ENCODE assay signal across 10 cellular contexts in genomic region chr6:81894788-81895221, GRCh38.
DNase-seq lines count a peak whose midpoint lies in the region; ATAC-seq and TF ChIP-seq lines count a peak whose summit lies in the region.
"Had no signal": no experiment of that assay in that cellular context is flagged by ENCODE, and none has a peak within 500 bp of the region (broad histone marks: within the 10 kb centered on the region; RNA-seq: fewer than 3 reads in every experiment).

No MANE protein-coding gene starts in this region.

- H3K4me1 ChIP-seq in esophagus (ENCODE audit: control insufficient read depth in 2 of 2, insufficient read depth in 2 of 2, low read length in 1 of 2): no peaks in the 10 kb centered on the region
- H3K4me1 ChIP-seq in lung (ENCODE audit: control insufficient read depth in 2 of 2, insufficient read depth in 2 of 2, low read length in 2 of 2): peaks cover 0 to 7% of the 10 kb centered on the region in 2 donors
- peaks cover 10 to 62% of the 10 kb centered on the region in 2 donors for H3K4me1 ChIP-seq in thoracic aorta (ENCODE audit: control insufficient read depth in 1 of 2, low read depth in 2 of 2)
- no peaks in the 10 kb centered on the region for H3K4me1 ChIP-seq in HAP-1

- no peaks in the 10 kb centered on the region for H3K27me3 ChIP-seq in esophagus (ENCODE audit: control insufficient read depth in 1 of 2, insufficient read depth in 2 of 2, low read length in 2 of 2)
- H3K27me3 ChIP-seq in lung (ENCODE audit: control insufficient read depth, insufficient read depth): no peaks in the 10 kb centered on the region
- H3K27me3 ChIP-seq in thoracic aorta (replicated peaks; ENCODE audit: insufficient read depth): no peaks in the 10 kb centered on the region
- H3K27me3 ChIP-seq in HAP-1 (ENCODE audit: low read depth): no peaks in the 10 kb centered on the region

- H3K27ac ChIP-seq in esophagus (ENCODE audit: low read depth in 2 of 2, low read length in 1 of 2) (peak overlapping the region; percentile 3 to 8), lung (ENCODE audit: low read depth in 1 of 2, low read length in 1 of 2) (peak overlapping the region; percentile 41 to 52), thoracic aorta (peak overlapping the region in 1 of 2 donors; percentile 32)
- H3K27ac ChIP-seq: RWPE1 had no signal

- DNase-seq in M059J (ENCODE audit: low read depth) (peak; percentile 69), lung (ENCODE audit: low spot score) (no peak), thoracic aorta (ENCODE audit: low spot score) (no peak), HAP-1 (ENCODE audit: low spot score in 2 of 2) (no peak)
- DNase-seq in central memory CD4-positive, alpha-beta T cell: no peak
- DNase-seq: activated CD8-positive, alpha-beta T cell treated with anti-CD3 and anti-CD28 coated beads for 36 hours; NCI-H1092 treated with DMSO at 0.1 percent for 48 hours had no signal

- no peaks in the 10 kb centered on the region for H3K9me3 ChIP-seq in esophagus (ENCODE audit: control insufficient read depth in 2 of 2, insufficient read depth in 1 of 2, low read depth in 1 of 2, low read length in 1 of 2)
- H3K9me3 ChIP-seq in lung (ENCODE audit: control insufficient read depth in 2 of 2, insufficient read depth in 1 of 2, low read length in 1 of 2): no peaks in the 10 kb centered on the region
- no peaks in the 10 kb centered on the region for H3K9me3 ChIP-seq in thoracic aorta
- no peaks in the 10 kb centered on the region for H3K9me3 ChIP-seq in HAP-1

- TF ChIP-seq CTCF in lung (IDR thresholded peaks at IDR 0.05; ENCODE audit: control extremely low read depth, extremely low read depth) (no peak), thoracic aorta (IDR thresholded peaks at IDR 0.05) (no peak)

- 47 to 52% methylated on average over 5 of the region's 5 CpGs for WGBS in esophagus, 2 donors
- WGBS in lung, 2 donors: 60 to 80% methylated on average over 5 of the region's 5 CpGs

- H3K36me3 ChIP-seq in esophagus (ENCODE audit: control insufficient read depth in 2 of 2, insufficient read depth in 2 of 2, low read length in 1 of 2) (no peaks in the 10 kb centered on the region), lung (ENCODE audit: control insufficient read depth in 2 of 2, insufficient read depth in 2 of 2, low read length in 2 of 2) (no peaks in the 10 kb centered on the region), thoracic aorta (no peaks in the 10 kb centered on the region), HAP-1 (replicated peaks) (no peaks in the 10 kb centered on the region)

- ATAC-seq in lung (ENCODE audit: insufficient read depth, low FRiP score): no peak
- ATAC-seq in thoracic aorta (ENCODE audit: insufficient number of reproducible peaks, low FRiP score, low read depth): no peak
- no peak for ATAC-seq in GM19455 (IDR thresholded peaks at IDR 0.05; ENCODE audit: unreplicated experiment)
- ATAC-seq: activated CD8-positive, alpha-beta T cell treated with anti-CD3 and anti-CD28 coated beads for 36 hours had no signal

- in situ Hi-C loops in HAP-1 (cut with MboI; ENCODE audit: low sequenced_read_pairs): no loop called here

- H3K4me3 ChIP-seq in esophagus (ENCODE audit: low read depth in 1 of 2, low read length in 2 of 2) (no peak overlapping the region), lung (no peak overlapping the region), thoracic aorta (peak overlapping the region; percentile 38), HAP-1 (no peak overlapping the region)
